8 cellular contexts compared by ENCODE assay signal in genomic region chr3:186617038-186617934, GRCh38. TPM values are rescaled to one million over a fixed set of nuclear protein-coding genes. Genes with fewer than 3 reads are reported as not detected.
DNase-seq lines count a peak whose midpoint lies in the region; ATAC-seq, FAIRE-seq and TF ChIP-seq lines count a peak whose summit lies in the region.

No MANE protein-coding gene starts in this region.

- peak overlapping the region; percentile 26 for H3K4me3 Mint-ChIP-seq in activated CD8-positive, alpha-beta memory T cell treated with anti-CD3 and anti-CD28 coated beads, Interleukin-2, amount 10 ng/mL, durations not matched to agents 7 days and 5 days
- no peak overlapping the region for H3K4me3 Mint-ChIP-seq in endodermal cell

- no peaks in the 10 kb centered on the region for H3K9me3 ChIP-seq in endodermal cell (ENCODE audit: control insufficient read depth, low read length)

- peak; percentile 91 for FAIRE-seq in HTR-8/SVneo (lab: Jason Lieb, UNC)

- H3K4me1 ChIP-seq in endodermal cell (ENCODE audit: control insufficient read depth, insufficient read depth, low read length), result no peaks in the 10 kb centered on the region

- CTCF ChIA-PET in activated CD8-positive, alpha-beta memory T cell treated with anti-CD3 and anti-CD28 coated beads, Interleukin-2, amount 10 ng/mL, durations not matched to agents 7 days and 5 days (lab: Charles Lee), result interaction anchor here (0.5 to 8.1 kb wide), 71 partner anchors 8 to 686 kb away, joined by 3 to 106 read pairs (median 4); partner anchors contain the start of genes DNAJB11, EIF4A2, FETUB and HRG

- H3K9me3 Mint-ChIP-seq in activated CD8-positive, alpha-beta memory T cell treated with anti-CD3 and anti-CD28 coated beads, Interleukin-2, amount 10 ng/mL, durations not matched to agents 7 days and 5 days (ENCODE audit: low read depth), result no peaks in the 10 kb centered on the region
- H3K9me3 Mint-ChIP-seq in endodermal cell, result no peaks in the 10 kb centered on the region

- no peaks in the 10 kb centered on the region for H3K36me3 ChIP-seq in endodermal cell (ENCODE audit: control insufficient read depth, insufficient read depth, low read length)

- DNase-seq in D341Med (ENCODE audit: low spot score) (peak; percentile 93), HTR-8/SVneo (ENCODE audit: insufficient read length, low spot score) (peak; percentile 96), NOMO-1 treated with dmso at 0.1 percent for 144 hours (lab: John Stamatoyannopoulos, UW; ENCODE audit: unreplicated experiment) (peak; percentile 92), endodermal cell (peak; percentile 91), middle frontal gyrus (ENCODE audit: extremely low spot score, low spot score) (peak; percentile 78)
- peak; percentile 89 for DNase-seq in activated CD8-positive, alpha-beta memory T cell treated with anti-CD3 and anti-CD28 coated beads, Interleukin-2, amount 10 ng/mL, durations not matched to agents 7 days and 5 days
- DNase-seq in stimulated activated CD8-positive, alpha-beta memory T cell treated with anti-CD3 and anti-CD28 coated beads, Interleukin-4, amount 100 ng/mL, for 24 hours (ENCODE audit: low read depth), result peak; percentile 75

- peak; percentile 96 for TF ChIP-seq CTCF in endodermal cell (conservative IDR thresholded peaks at IDR 0.05)

- H3K27ac ChIP-seq in endodermal cell (ENCODE audit: low read depth, low read length), result no peak overlapping the region

- 46 to 53% methylated on average over 13 to 30 of the region's 30 CpGs for WGBS in endodermal cell (ENCODE audit: insufficient coverage in 1 of 2, insufficient read length in 1 of 2), 2 experiments

- peaks cover 37% of the 10 kb centered on the region for H3K27me3 ChIP-seq in endodermal cell (ENCODE audit: control insufficient read depth, insufficient read depth, low read length, poor library complexity, severe bottlenecking)

- H3K36me3 Mint-ChIP-seq in activated CD8-positive, alpha-beta memory T cell treated with anti-CD3 and anti-CD28 coated beads, Interleukin-2, amount 10 ng/mL, durations not matched to agents 7 days and 5 days, result no peaks in the 10 kb centered on the region
- H3K36me3 Mint-ChIP-seq in endodermal cell (ENCODE audit: low read depth), result no peaks in the 10 kb centered on the region

- peak; percentile 96 for ATAC-seq in GM21447 (IDR thresholded peaks at IDR 0.05; ENCODE audit: unreplicated experiment)
- ATAC-seq in activated CD8-positive, alpha-beta memory T cell treated with anti-CD3 and anti-CD28 coated beads, Interleukin-2, amount 10 ng/mL, durations not matched to agents 7 days and 5 days, result peak; percentile 98

- H3K27me3 Mint-ChIP-seq in activated CD8-positive, alpha-beta memory T cell treated with anti-CD3 and anti-CD28 coated beads, Interleukin-2, amount 10 ng/mL, durations not matched to agents 7 days and 5 days, result peaks cover 50% of the 10 kb centered on the region
- peaks cover 63% of the 10 kb centered on the region for H3K27me3 Mint-ChIP-seq in endodermal cell (ENCODE audit: insufficient read depth)

- no peak overlapping the region for H3K9ac ChIP-seq in endodermal cell (ENCODE audit: extremely low read depth, low read length, poor library complexity, severe bottlenecking)

- H3K4me1 Mint-ChIP-seq in activated CD8-positive, alpha-beta memory T cell treated with anti-CD3 and anti-CD28 coated beads, Interleukin-2, amount 10 ng/mL, durations not matched to agents 7 days and 5 days, result peaks cover 21% of the 10 kb centered on the region
- H3K4me1 Mint-ChIP-seq in endodermal cell, result peaks cover 8% of the 10 kb centered on the region

- H3K4me3 ChIP-seq in endodermal cell (ENCODE audit: low read length), result no peak overlapping the region

- no peak overlapping the region for H3K27ac Mint-ChIP-seq in activated CD8-positive, alpha-beta memory T cell treated with anti-CD3 and anti-CD28 coated beads, Interleukin-2, amount 10 ng/mL, durations not matched to agents 7 days and 5 days
- no peak overlapping the region for H3K27ac Mint-ChIP-seq in endodermal cell

RNA-seq across cellular contexts. Expression of gene AHSG, which starts 4.4 kb away (rescaled TPM):
- total RNA-seq in activated CD8-positive, alpha-beta memory T cell treated with anti-CD3 and anti-CD28 coated beads, Interleukin-2, amount 10 ng/mL, durations not matched to agents 7 days and 5 days, result not detected
- total RNA-seq in endodermal cell, result not detected
- polyA plus RNA-seq in endodermal cell (2013, experiment 1 of 2), result 0.25 TPM
- polyA plus RNA-seq in endodermal cell (2013, experiment 2 of 2), result 0.33 TPM

RNA-seq across cellular contexts. Expression of gene FETUB, which starts 22.9 kb away (rescaled TPM):
- not detected for total RNA-seq in activated CD8-positive, alpha-beta memory T cell treated with anti-CD3 and anti-CD28 coated beads, Interleukin-2, amount 10 ng/mL, durations not matched to agents 7 days and 5 days
- total RNA-seq in endodermal cell, result not detected
- polyA plus RNA-seq in endodermal cell (2013, experiment 1 of 2), result not detected
- polyA plus RNA-seq in endodermal cell (2013, experiment 2 of 2), result not detected

RNA-seq across cellular contexts. Expression of gene DNAJB11, which starts 46.8 kb away (rescaled TPM):
- 10 to 100 TPM; 48.6 to 61.3 TPM for total RNA-seq in activated CD8-positive, alpha-beta memory T cell treated with anti-CD3 and anti-CD28 coated beads, Interleukin-2, amount 10 ng/mL, durations not matched to agents 7 days and 5 days
- 10 to 100 TPM; 59.8 to 81.5 TPM for total RNA-seq in endodermal cell
- polyA plus RNA-seq in endodermal cell (2013, experiment 1 of 2), result 76.4 TPM
- polyA plus RNA-seq in endodermal cell (2013, experiment 2 of 2), result 68.8 TPM

RNA-seq across cellular contexts. Expression of gene HRG, which starts 48.5 kb away (rescaled TPM):
- total RNA-seq in activated CD8-positive, alpha-beta memory T cell treated with anti-CD3 and anti-CD28 coated beads, Interleukin-2, amount 10 ng/mL, durations not matched to agents 7 days and 5 days, result not detected
- not detected for total RNA-seq in endodermal cell
- not detected for polyA plus RNA-seq in endodermal cell (2013, experiment 1 of 2)
- not detected for polyA plus RNA-seq in endodermal cell (2013, experiment 2 of 2)

RNA-seq across cellular contexts. Expression of gene TBCCD1, which starts 50.1 kb away (rescaled TPM):
- total RNA-seq in activated CD8-positive, alpha-beta memory T cell treated with anti-CD3 and anti-CD28 coated beads, Interleukin-2, amount 10 ng/mL, durations not matched to agents 7 days and 5 days, result 10 to 100 TPM; 16.6 to 17.5 TPM
- total RNA-seq in endodermal cell, result 10 to 100 TPM; 11.9 to 14.0 TPM
- polyA plus RNA-seq in endodermal cell (2013, experiment 1 of 2), result 18.8 TPM
- polyA plus RNA-seq in endodermal cell (2013, experiment 2 of 2), result 20.2 TPM
